In the genomic region with DNA sequence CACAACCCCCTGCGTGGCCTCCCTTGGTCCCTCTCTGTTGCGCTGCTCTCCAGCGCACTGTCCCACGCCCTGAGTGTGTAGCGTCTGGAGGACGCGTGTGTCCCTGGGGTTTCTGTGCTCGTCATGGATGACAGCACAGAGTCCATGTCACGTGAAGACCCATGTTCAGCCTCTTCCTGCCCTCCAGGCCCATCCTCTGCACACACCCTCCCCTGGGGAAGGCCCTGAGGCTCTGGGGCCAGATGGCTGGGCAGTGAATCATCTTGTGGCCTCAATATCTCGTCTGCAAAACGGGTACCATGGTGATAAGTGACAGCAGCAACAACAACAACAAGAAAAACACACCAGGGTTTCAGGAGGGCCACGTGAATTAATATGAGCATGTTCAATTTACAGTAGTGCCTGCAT, we compare ENCODE assay signal across 10 cellular contexts.
DNase-seq lines count a peak whose midpoint lies in the region; ATAC-seq, FAIRE-seq and TF ChIP-seq lines count a peak whose summit lies in the region.
"Had no signal": no experiment of that assay in that cellular context is flagged by ENCODE, and none has a peak within 500 bp of the region (broad histone marks: within the 10 kb centered on the region; RNA-seq: fewer than 3 reads in every experiment).

No MANE protein-coding gene starts in this region.

- H3K79me1 ChIP-seq in mesenchymal stem cell (replicated peaks; ENCODE audit: low read length, poor library complexity, severe bottlenecking): no peaks in the 10 kb centered on the region

- H3K4me3 ChIP-seq in astrocyte of the spinal cord (ENCODE audit: low read depth, low read length) (no peak overlapping the region), mesenchymal stem cell (ENCODE audit: insufficient read depth in 1 of 2, low read depth in 1 of 2, low read length in 2 of 2) (no peak overlapping the region)
- H3K4me3 ChIP-seq: adrenal gland had no signal

- H3K4me1 Mint-ChIP-seq in natural killer cell: no peaks in the 10 kb centered on the region

- no peak for TF ChIP-seq CTCF in astrocyte of the spinal cord (IDR thresholded peaks at IDR 0.05; ENCODE audit: low read depth, low read length)
- TF ChIP-seq CTCF in D721Med (IDR thresholded peaks at IDR 0.05; ENCODE audit: insufficient read depth, missing control alignments): no peak
- no peak for TF ChIP-seq CTCF in natural killer cell (IDR thresholded peaks at IDR 0.05)

- no peaks in the 10 kb centered on the region for H3K36me3 ChIP-seq in mesenchymal stem cell (ENCODE audit: control insufficient read depth in 1 of 2, insufficient read depth in 2 of 2, low read depth in 1 of 2, low read length in 2 of 2)
- H3K36me3 ChIP-seq: adrenal gland had no signal

- no peak overlapping the region for H2BK12ac ChIP-seq in mesenchymal stem cell (ENCODE audit: low read length in 2 of 2)

- no peak overlapping the region for H2AK5ac ChIP-seq in mesenchymal stem cell (ENCODE audit: low read length, severe bottlenecking)

- intact Hi-C loops in natural killer cell (cut with micrococcal nuclease): no loop called here

- no peak overlapping the region for H4K91ac ChIP-seq in mesenchymal stem cell (ENCODE audit: low read length)

- no peak overlapping the region for H3K27ac ChIP-seq in mesenchymal stem cell (ENCODE audit: low read length, poor library complexity, severe bottlenecking)
- H3K27ac ChIP-seq: adrenal gland had no signal

- peaks cover 10% of the 10 kb centered on the region for H3K4me1 ChIP-seq in mesenchymal stem cell (ENCODE audit: control insufficient read depth, insufficient read depth, low read depth, low read length)
- H3K4me1 ChIP-seq: adrenal gland had no signal

- H2BK5ac ChIP-seq in mesenchymal stem cell (ENCODE audit: low read depth, low read length, poor library complexity, severe bottlenecking): no peak overlapping the region

- H3K4ac ChIP-seq in mesenchymal stem cell (ENCODE audit: low read depth in 1 of 2, low read length in 2 of 2): no peak overlapping the region

- H2BK120ac ChIP-seq in mesenchymal stem cell (ENCODE audit: low read depth, low read length): no peak overlapping the region

- no peak overlapping the region for H3K23ac ChIP-seq in mesenchymal stem cell (ENCODE audit: low read length in 2 of 2)

- peaks cover 8 to 10% of the 10 kb centered on the region in 2 donors for H3K27me3 Mint-ChIP-seq in natural killer cell (ENCODE audit: low read depth in 2 of 2)

- H3K27ac Mint-ChIP-seq in natural killer cell: no peak overlapping the region

- H3K9me3 Mint-ChIP-seq in natural killer cell: no peaks in the 10 kb centered on the region

- peak; percentile 50 for ATAC-seq in HG03095 (IDR thresholded peaks at IDR 0.05; ENCODE audit: unreplicated experiment)
- no peak for ATAC-seq in natural killer cell

- peak; percentile 70 for DNase-seq in GM03348 (ENCODE audit: low spot score)
- DNase-seq in astrocyte of the spinal cord (ENCODE audit: low read depth, low spot score): peak; percentile 26
- peak; percentile 82 for DNase-seq in mesenchymal stem cell
- no peak for DNase-seq in CD1c-positive myeloid dendritic cell (ENCODE audit: extremely low spot score)
- DNase-seq in RKO (ENCODE audit: low spot score): no peak
- DNase-seq in D721Med (ENCODE audit: insufficient read length, low spot score): no peak
- DNase-seq in natural killer cell: no peak
- DNase-seq: adrenal gland, DND-41 had no signal

- 67% methylated on average over 12 of the region's 12 CpGs for WGBS in mesenchymal stem cell

- no peaks in the 10 kb centered on the region for H3K36me3 Mint-ChIP-seq in natural killer cell

- H3K4me2 ChIP-seq in mesenchymal stem cell (ENCODE audit: low read length, poor library complexity, severe bottlenecking): no peak overlapping the region

- H3K9ac ChIP-seq in mesenchymal stem cell (ENCODE audit: low read length): peak overlapping the region; percentile 19

- no peak overlapping the region for H4K8ac ChIP-seq in mesenchymal stem cell (ENCODE audit: low read length)

- H2BK15ac ChIP-seq in mesenchymal stem cell (ENCODE audit: low read depth, poor library complexity, severe bottlenecking): no peak overlapping the region

- no peaks in the 10 kb centered on the region for H3K9me3 ChIP-seq in mesenchymal stem cell (ENCODE audit: control insufficient read depth, low read length)
- H3K9me3 ChIP-seq: adrenal gland had no signal

- no peak overlapping the region for H2AFZ ChIP-seq in mesenchymal stem cell (ENCODE audit: low read depth, low read length)

- H3K18ac ChIP-seq in mesenchymal stem cell (ENCODE audit: low read depth in 1 of 2, low read length in 2 of 2): no peak overlapping the region

- H3K4me3 Mint-ChIP-seq in natural killer cell: no peak overlapping the region

- FAIRE-seq in D721Med (lab: Jason Lieb, UNC): no peak

- in situ Hi-C loops in astrocyte of the spinal cord (cut with HindIII; ENCODE audit: low sequenced_read_pairs): no loop called here

- H3K14ac ChIP-seq in mesenchymal stem cell (ENCODE audit: low read length in 2 of 2): no peak overlapping the region

- H3K27me3 ChIP-seq in mesenchymal stem cell (ENCODE audit: control insufficient read depth in 1 of 2, insufficient read depth in 1 of 2, low read length in 2 of 2): peaks cover 0 to 15% of the 10 kb centered on the region in 2 experiments
- H3K27me3 ChIP-seq: adrenal gland had no signal

Comparison
In these comparisons a context has a peak if more than half of its experiments do, and no peak if none do; other contexts are left out.
1. DNase-seq: peak in GM03348 (single experiment), astrocyte of the spinal cord (single experiment) and mesenchymal stem cell (single experiment); none in CD1c-positive myeloid dendritic cell (single experiment), RKO (single experiment), D721Med (single experiment) and natural killer cell (single experiment).